In genomic region chr4:45033676-45034410, GRCh38 we compare ENCODE assay signal across 19 cellular contexts.
DNase-seq lines count a peak whose midpoint lies in the region; ATAC-seq, FAIRE-seq and TF ChIP-seq lines count a peak whose summit lies in the region.
"Had no signal": no experiment of that assay in that cellular context is flagged by ENCODE, and none has a peak within 500 bp of the region (broad histone marks: within the 10 kb centered on the region; RNA-seq: fewer than 3 reads in every experiment).

No MANE protein-coding gene starts in this region.

- H3T11ph ChIP-seq in H9 (ENCODE audit: low read length), result no peak overlapping the region

- no peak overlapping the region for H2BK12ac ChIP-seq in H9 (ENCODE audit: insufficient read length, low read depth, low read length)

- H3K4me3 Mint-ChIP-seq in H9, result no peak overlapping the region

- no peak overlapping the region for H4K91ac ChIP-seq in H9 (ENCODE audit: insufficient read length, low read depth, low read length)

- H2BK20ac ChIP-seq in H9 (ENCODE audit: low read depth, low read length, poor library complexity, severe bottlenecking), result no peak overlapping the region

- no peak for TF ChIP-seq POLR2A in GM12892 (IDR thresholded peaks at IDR 0.05; ENCODE audit: low read depth, low read length)

- H3K36me3 ChIP-seq in BE2C, result no peaks in the 10 kb centered on the region

- H3K9me3 ChIP-seq in BE2C (no peaks in the 10 kb centered on the region), H9 (ENCODE audit: control insufficient read depth, low read depth, low read length) (no peaks in the 10 kb centered on the region)

- H3K79me1 ChIP-seq in H9 (ENCODE audit: insufficient read depth, low read depth, low read length, poor library complexity, severe bottlenecking), result no peaks in the 10 kb centered on the region

- DNase-seq in BE2C, result peak; percentile 76
- peak; percentile 27 for DNase-seq in H9
- DNase-seq in cardiac septum (ENCODE audit: low spot score), result peak; percentile 74
- DNase-seq in left kidney (ENCODE audit: low read depth, low spot score), result peak; percentile 26
- DNase-seq in GM12892 (ENCODE audit: insufficient read length), result no peak
- DNase-seq: COR-L47, DMS53, HCEC 1CT, MV-4-11, NCI-H1436 treated with DMSO at 0.1 percent for 48 hours, NCI-H2029 treated with DMSO at 0.1 percent for 48 hours, NCI-H510A treated with DMSO at 0.1 percent for 48 hours, OCI-M1, RPMI8226, T-helper 1 cell had no signal

- no peak overlapping the region for H4K5ac ChIP-seq in H9 (ENCODE audit: insufficient read length, low read depth, low read length)

- no peak overlapping the region for H3K18ac ChIP-seq in H9 (ENCODE audit: insufficient read length, low read depth, low read length)

- intact Hi-C loops in cardiac septum (cut with DNase I), result loop anchor here (10.0 kb wide), 1 partner anchor 411 kb away; no protein-coding TSS in a partner anchor

- no peak overlapping the region for H3K14ac ChIP-seq in H9 (ENCODE audit: insufficient read depth, low read length)

- H2BK15ac ChIP-seq in H9 (ENCODE audit: low read depth, low read length), result no peak overlapping the region

- H3K27ac ChIP-seq in H9 (ENCODE audit: insufficient read length, low read depth, low read length), result no peak overlapping the region

- no peak overlapping the region for H4K8ac ChIP-seq in H9 (replicated peaks; ENCODE audit: insufficient read length, low read depth, low read length)

- no peaks in the 10 kb centered on the region; a peak in 1 of 5 replicates for H3K9me3 Mint-ChIP-seq in H9

- ATAC-seq in GM18868 (IDR thresholded peaks at IDR 0.05; ENCODE audit: unreplicated experiment) (no peak), HG03139 (IDR thresholded peaks at IDR 0.05; ENCODE audit: unreplicated experiment) (no peak), HG02885 (IDR thresholded peaks at IDR 0.05; ENCODE audit: poor library complexity, unreplicated experiment) (no peak)
- ATAC-seq: K562 had no signal

- H3K23me2 ChIP-seq in H9 (ENCODE audit: insufficient read length, low read depth, low read length, poor library complexity, severe bottlenecking), result no peaks in the 10 kb centered on the region

- no peak overlapping the region for H2AFZ ChIP-seq in H9 (ENCODE audit: low read length)

- H3K4me1 Mint-ChIP-seq in H9, result peaks cover 11 to 18% of the 10 kb centered on the region in 2 experiments; a peak in 3 of 4 replicates

- no peak overlapping the region for H3K27ac Mint-ChIP-seq in H9

- H3K9ac ChIP-seq in H9 (ENCODE audit: extremely low read depth, insufficient read length, low read length), result no peak overlapping the region

- H3K27me3 Mint-ChIP-seq in H9 (ENCODE audit: low read depth), result no peaks in the 10 kb centered on the region

- H3K4me2 ChIP-seq in H9 (ENCODE audit: insufficient read depth, insufficient read length, low read length), result no peak overlapping the region

- H3K56ac ChIP-seq in H9 (ENCODE audit: insufficient read length, low read depth, low read length), result no peak overlapping the region

- no peak for TF ChIP-seq CTCF in BE2C (IDR thresholded peaks at IDR 0.05; ENCODE audit: low read depth, low read length)
- no peak for TF ChIP-seq CTCF in H9 (conservative IDR thresholded peaks at IDR 0.05)

- no peak overlapping the region for H2BK5ac ChIP-seq in H9 (ENCODE audit: insufficient read length, low read length)

- H3K4me1 ChIP-seq in BE2C (peaks cover 11% of the 10 kb centered on the region), H9 (ENCODE audit: insufficient read depth, low read length) (peaks cover 4% of the 10 kb centered on the region; the same call in 1 of the 2 replicates)

- FAIRE-seq in GM12892 (lab: Jason Lieb, UNC), result no peak
- FAIRE-seq: K562 had no signal

- no peak overlapping the region for H3K23ac ChIP-seq in H9 (ENCODE audit: insufficient read length, low read depth, low read length)

- no peak overlapping the region for H2AK5ac ChIP-seq in H9 (ENCODE audit: insufficient read length, low read length)

- H3K27me3 ChIP-seq in BE2C (no peaks in the 10 kb centered on the region), H9 (ENCODE audit: insufficient read depth, low read length) (no peaks in the 10 kb centered on the region)

- peak overlapping the region; percentile 6; the same call in 1 of the 2 replicates for H3K4me3 ChIP-seq in BE2C (ENCODE audit: low read depth, low read length)
- H3K4me3 ChIP-seq: K562 had no signal

- H4K20me1 ChIP-seq in H9 (ENCODE audit: control insufficient read depth, insufficient read depth, insufficient read length), result no peaks in the 10 kb centered on the region

- no peaks in the 10 kb centered on the region for H3K36me3 Mint-ChIP-seq in H9 (ENCODE audit: insufficient read depth in 1 of 3, low read depth in 3 of 3)

- no peak overlapping the region for H2BK120ac ChIP-seq in H9 (ENCODE audit: low read depth, low read length, poor library complexity, severe bottlenecking)

- no CpG with 5 or more reads among the region's 5 CpGs for WGBS in H9 (ENCODE audit: extremely low coverage, insufficient read length, low lambda C conversion rate)

- H3K4ac ChIP-seq in H9 (ENCODE audit: low read depth, low read length), result no peak overlapping the region

- no peaks in the 10 kb centered on the region for H3K79me2 ChIP-seq in H9 (ENCODE audit: insufficient read depth, low read length)
